In the genomic region with DNA sequence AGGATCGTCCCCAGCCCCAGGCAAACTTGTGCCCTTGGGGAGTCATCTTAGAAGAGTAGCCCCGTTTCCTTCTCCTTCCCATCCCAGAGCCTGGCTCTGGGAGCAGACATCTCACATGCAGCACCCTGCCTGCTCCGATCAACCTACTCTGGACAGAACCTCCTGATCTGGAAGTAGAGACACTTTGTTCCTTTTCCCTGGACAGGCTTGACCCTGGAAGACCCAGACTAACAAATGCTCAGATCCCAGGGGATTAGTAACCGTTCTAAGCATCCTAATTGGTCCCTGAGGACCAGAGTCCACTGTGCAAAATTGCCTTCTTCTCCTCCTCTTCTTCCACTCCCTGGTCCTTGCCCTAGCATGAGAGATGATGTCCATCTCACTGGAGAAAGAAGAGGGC, we compare ENCODE assay signal across 20 cellular contexts.
A peak's percentile ranks its signal among the peaks of the same experiment; 100 is the strongest.
DNase-seq lines count a peak whose midpoint lies in the region; ATAC-seq, FAIRE-seq and TF ChIP-seq lines count a peak whose summit lies in the region.
"Had no signal": no experiment of that assay in that cellular context is flagged by ENCODE, and none has a peak within 500 bp of the region (broad histone marks: within the 10 kb centered on the region; RNA-seq: fewer than 3 reads in every experiment).

No MANE protein-coding gene starts in this region.

- peaks cover 6% of the 10 kb centered on the region for H3K27me3 Mint-ChIP-seq in activated CD8-positive, alpha-beta memory T cell treated with anti-CD3 and anti-CD28 coated beads, Interleukin-2, amount 10 ng/mL, durations not matched to agents 7 days and 5 days

- no peaks in the 10 kb centered on the region for H3K27me3 ChIP-seq in adipocyte (replicated peaks; ENCODE audit: control insufficient read depth, insufficient read depth, low read length)
- H3K27me3 ChIP-seq in heart right ventricle: no peaks in the 10 kb centered on the region
- no peaks in the 10 kb centered on the region for H3K27me3 ChIP-seq in transverse colon
- no peaks in the 10 kb centered on the region for H3K27me3 ChIP-seq in small intestine (ENCODE audit: control insufficient read depth in 2 of 2, insufficient read depth in 2 of 2, low read length in 2 of 2)

- ATAC-seq in heart right ventricle: peak in 6 of 8 donors; percentile 6 to 62 (median 22)
- ATAC-seq in GM18511 (IDR thresholded peaks at IDR 0.05; ENCODE audit: unreplicated experiment): no peak
- ATAC-seq in activated CD8-positive, alpha-beta memory T cell treated with anti-CD3 and anti-CD28 coated beads, Interleukin-2, amount 10 ng/mL, durations not matched to agents 7 days and 5 days: no peak
- ATAC-seq: HCT116; stimulated activated memory B cell treated with anti-CD40 and anti-IgM and Interleukin-4, amounts not matched to agents 10 μg/mL and 1 μg/mL and 100 μg/mL, for 72 hours had no signal

- no peak overlapping the region for H3K9ac ChIP-seq in adipocyte (ENCODE audit: low read length)

- H3K9me3 ChIP-seq in adipocyte (ENCODE audit: control insufficient read depth, low read length) (no peaks in the 10 kb centered on the region), heart right ventricle (no peaks in the 10 kb centered on the region), transverse colon (no peaks in the 10 kb centered on the region), small intestine (ENCODE audit: control insufficient read depth, low read depth) (no peaks in the 10 kb centered on the region)

- peak overlapping the region; percentile 40 to 83 (median 74) for H3K27ac ChIP-seq in heart right ventricle
- peak overlapping the region; percentile 24 to 59 (median 44) for H3K27ac ChIP-seq in transverse colon
- peak overlapping the region in 1 of 2 donors; percentile 50 for H3K27ac ChIP-seq in small intestine (ENCODE audit: low read depth in 1 of 2, low read length in 1 of 2)
- H3K27ac ChIP-seq: RWPE1 had no signal

- no peak overlapping the region for H3K4me3 Mint-ChIP-seq in activated CD8-positive, alpha-beta memory T cell treated with anti-CD3 and anti-CD28 coated beads, Interleukin-2, amount 10 ng/mL, durations not matched to agents 7 days and 5 days
- H3K4me3 Mint-ChIP-seq: CD8-positive, alpha-beta memory T cell; immature natural killer cell; memory B cell; stimulated activated memory B cell treated with anti-CD40 and anti-IgM and Interleukin-4, amounts not matched to agents 10 μg/mL and 1 μg/mL and 100 μg/mL, for 72 hours had no signal

- no peaks in the 10 kb centered on the region for H3K4me1 Mint-ChIP-seq in activated CD8-positive, alpha-beta memory T cell treated with anti-CD3 and anti-CD28 coated beads, Interleukin-2, amount 10 ng/mL, durations not matched to agents 7 days and 5 days
- H3K4me1 Mint-ChIP-seq: CD8-positive, alpha-beta memory T cell; immature natural killer cell; memory B cell; stimulated activated memory B cell treated with anti-CD40 and anti-IgM and Interleukin-4, amounts not matched to agents 10 μg/mL and 1 μg/mL and 100 μg/mL, for 72 hours had no signal

- CTCF ChIA-PET in activated CD8-positive, alpha-beta memory T cell treated with anti-CD3 and anti-CD28 coated beads, Interleukin-2, amount 10 ng/mL, durations not matched to agents 7 days and 5 days (lab: Charles Lee): no interaction called here

- WGBS in heart right ventricle, 2 donors: 53 to 60% methylated on average over 4 of the region's 4 CpGs
- WGBS in transverse colon (ENCODE audit: low coverage in 1 of 2), 2 donors: 51% methylated on average over 4 of the region's 4 CpGs; no CpG with 5 or more reads in 1 of the 2 donors
- 57 to 67% (median 63%) methylated on average over 4 of the region's 4 CpGs for WGBS in small intestine, 3 donors

- in situ Hi-C loops in transverse colon (cut with MboI; ENCODE audit: low pct_ligation_motif_present in 1 of 4, low pct_unique_long_range_greater_than_20kb in 1 of 4, low sequenced_read_pairs in 3 of 4): loop anchor here in 2 of 4 donors (25.0 kb wide), 1 partner anchor 176 kb away; a partner anchor contains a TSS

- no peak for FAIRE-seq in small intestine (lab: Jason Lieb, UNC)

- no peaks in the 10 kb centered on the region for H3K36me3 Mint-ChIP-seq in activated CD8-positive, alpha-beta memory T cell treated with anti-CD3 and anti-CD28 coated beads, Interleukin-2, amount 10 ng/mL, durations not matched to agents 7 days and 5 days
- H3K36me3 Mint-ChIP-seq: CD8-positive, alpha-beta memory T cell; immature natural killer cell; memory B cell; stimulated activated memory B cell treated with anti-CD40 and anti-IgM and Interleukin-4, amounts not matched to agents 10 μg/mL and 1 μg/mL and 100 μg/mL, for 72 hours had no signal

- DNase-seq in adipocyte (ENCODE audit: low read depth): no peak
- no peak for DNase-seq in heart right ventricle
- DNase-seq in posterior vena cava (ENCODE audit: low spot score): peak; percentile 67
- no peak for DNase-seq in transverse colon
- DNase-seq in small intestine: no peak
- no peak for DNase-seq in stimulated activated CD4-positive, alpha-beta T cell treated with anti-CD3 and anti-CD28 coated beads, Interleukin-12 subunit alpha, Interleukin-12 subunit beta, amount 100 ng/mL, for 4 hours
- DNase-seq in activated CD8-positive, alpha-beta memory T cell treated with anti-CD3 and anti-CD28 coated beads, Interleukin-2, amount 10 ng/mL, durations not matched to agents 7 days and 5 days: no peak
- DNase-seq: activated naive CD4-positive, alpha-beta T cell; activated T-cell treated with anti-CD3 and anti-CD28 coated beads for 4 hours; CD8-positive, alpha-beta memory T cell; dermis blood vessel endothelial cell; immature natural killer cell; NCI-H1417 treated with DMSO at 0.1 percent for 48 hours; NCI-H2227 treated with DMSO at 0.1 percent for 48 hours; nucleus accumbens had no signal

- no peak for TF ChIP-seq CTCF in heart right ventricle (IDR thresholded peaks at IDR 0.05)
- TF ChIP-seq CTCF in transverse colon (IDR thresholded peaks at IDR 0.05): no peak

- intact Hi-C loops in heart right ventricle (cut with DNase I) (loop anchor here in 1 of 10 donors (1.0 kb wide), 1 partner anchor 31 kb away; no protein-coding TSS in a partner anchor), posterior vena cava (cut with DNase I) (no loop called here), transverse colon (cut with DNase I; ENCODE audit: low total_unique reads) (no loop called here)

- H3K36me3 ChIP-seq in adipocyte (ENCODE audit: control insufficient read depth, insufficient read depth, low read length, severe bottlenecking): no peaks in the 10 kb centered on the region
- no peaks in the 10 kb centered on the region for H3K36me3 ChIP-seq in heart right ventricle
- H3K36me3 ChIP-seq in transverse colon: no peaks in the 10 kb centered on the region
- no peaks in the 10 kb centered on the region for H3K36me3 ChIP-seq in small intestine (ENCODE audit: control insufficient read depth in 2 of 2, insufficient read depth in 2 of 2, low read length in 2 of 2)

- H3K27ac Mint-ChIP-seq in activated CD8-positive, alpha-beta memory T cell treated with anti-CD3 and anti-CD28 coated beads, Interleukin-2, amount 10 ng/mL, durations not matched to agents 7 days and 5 days: no peak overlapping the region
- H3K27ac Mint-ChIP-seq: CD8-positive, alpha-beta memory T cell; immature natural killer cell; memory B cell; stimulated activated memory B cell treated with anti-CD40 and anti-IgM and Interleukin-4, amounts not matched to agents 10 μg/mL and 1 μg/mL and 100 μg/mL, for 72 hours had no signal

- TF ChIP-seq POLR2A in transverse colon (IDR thresholded peaks at IDR 0.05): no peak

- TF ChIP-seq EP300 in transverse colon (IDR thresholded peaks at IDR 0.05; ENCODE audit: low read depth): no peak

- H3K4me3 ChIP-seq in adipocyte (ENCODE audit: low read length): peak overlapping the region; percentile 17
- no peak overlapping the region for H3K4me3 ChIP-seq in heart right ventricle
- H3K4me3 ChIP-seq in transverse colon: no peak overlapping the region
- no peak overlapping the region for H3K4me3 ChIP-seq in small intestine (ENCODE audit: low read depth in 1 of 2, low read length in 2 of 2)

- H3K4me1 ChIP-seq in adipocyte (ENCODE audit: control insufficient read depth, insufficient read depth, low read length) (peaks cover 19% of the 10 kb centered on the region), heart right ventricle (peaks cover 0 to 31% (median 12%) of the 10 kb centered on the region in 9 donors), transverse colon (no peaks in the 10 kb centered on the region), small intestine (ENCODE audit: control insufficient read depth in 2 of 2, insufficient read depth in 1 of 2, low read depth in 1 of 2, low read length in 1 of 2) (no peaks in the 10 kb centered on the region)

- H3K9me3 Mint-ChIP-seq in activated CD8-positive, alpha-beta memory T cell treated with anti-CD3 and anti-CD28 coated beads, Interleukin-2, amount 10 ng/mL, durations not matched to agents 7 days and 5 days (ENCODE audit: low read depth): no peaks in the 10 kb centered on the region
- H3K9me3 Mint-ChIP-seq: CD8-positive, alpha-beta memory T cell; immature natural killer cell; memory B cell; stimulated activated memory B cell treated with anti-CD40 and anti-IgM and Interleukin-4, amounts not matched to agents 10 μg/mL and 1 μg/mL and 100 μg/mL, for 72 hours had no signal

Comparison
In these comparisons a context has a peak if more than half of its experiments do, and no peak if none do; other contexts are left out.
1. ATAC-seq: peak in heart right ventricle (6 of 8); none in GM18511 (single experiment) and activated CD8-positive, alpha-beta memory T cell treated with anti-CD3 and anti-CD28 coated beads, Interleukin-2, amount 10 ng/mL, durations not matched to agents 7 days and 5 days (single experiment).